8 cellular contexts compared by ENCODE assay signal in the genomic region with DNA sequence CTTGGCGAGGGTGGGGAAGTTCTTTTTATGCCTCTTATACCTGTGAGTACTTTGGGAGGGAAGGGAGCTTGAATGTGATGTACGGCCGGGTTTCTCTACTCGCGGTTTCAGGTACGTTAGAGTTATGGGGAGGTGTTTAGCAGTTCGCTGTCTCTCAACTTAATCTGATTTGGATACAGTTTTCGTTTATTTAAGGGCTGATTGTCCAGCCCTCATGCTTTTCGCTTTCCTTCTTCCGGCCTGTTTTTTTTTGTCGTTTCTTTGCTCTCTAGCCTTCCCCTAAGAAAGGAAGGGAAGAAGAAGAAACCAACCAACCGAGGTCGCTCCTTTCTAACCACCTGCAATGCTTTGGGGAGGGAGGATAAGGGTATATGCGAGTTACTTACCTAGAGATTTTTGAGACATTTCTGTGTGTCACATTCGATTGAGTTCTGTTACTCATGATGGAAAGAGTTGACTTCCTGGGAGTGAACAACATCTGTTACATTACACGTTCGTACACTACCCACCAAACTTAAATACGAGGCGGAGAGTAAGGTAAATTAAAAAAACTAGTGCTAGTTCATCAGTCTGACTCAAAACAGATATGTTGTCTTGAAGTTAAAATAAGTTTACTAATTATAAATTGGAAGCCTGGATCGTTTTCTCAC. TPM values are rescaled to one million over a fixed set of nuclear protein-coding genes. Genes with fewer than 3 reads are reported as not detected.
DNase-seq lines count a peak whose midpoint lies in the region; ATAC-seq and TF ChIP-seq lines count a peak whose summit lies in the region.
"Had no signal": no experiment of that assay in that cellular context is flagged by ENCODE, and none has a peak within 500 bp of the region (broad histone marks: within the 10 kb centered on the region; RNA-seq: fewer than 3 reads in every experiment).

No MANE protein-coding gene starts in this region.

- H3K4me3 Mint-ChIP-seq in CD14-positive monocyte, result no peak overlapping the region

- TF ChIP-seq CTCF in fibroblast of the aortic adventitia (IDR thresholded peaks at IDR 0.05; ENCODE audit: insufficient read depth, low read length) (no peak), CD14-positive monocyte (IDR thresholded peaks at IDR 0.05) (no peak)

- H3K4me1 Mint-ChIP-seq in CD14-positive monocyte, result peaks cover 21% of the 10 kb centered on the region

- ATAC-seq in HG02852 (IDR thresholded peaks at IDR 0.05; ENCODE audit: unreplicated experiment), result peak; percentile 5

- peak overlapping the region; percentile 93 for H3K4me3 ChIP-seq in fibroblast of the aortic adventitia (ENCODE audit: low read depth, low read length)
- H3K4me3 ChIP-seq in skeletal muscle cell (ENCODE audit: low read depth, low read length), result peak overlapping the region; percentile 94

- peaks cover 3 to 11% of the 10 kb centered on the region in 2 donors for H3K36me3 Mint-ChIP-seq in CD14-positive monocyte

- no peaks in the 10 kb centered on the region for H3K27me3 Mint-ChIP-seq in CD14-positive monocyte (ENCODE audit: low read depth in 3 of 3)

- DNase-seq in GM04504 (ENCODE audit: low read depth) (peak; percentile 1), RKO (ENCODE audit: low spot score) (peak; percentile 75), fibroblast of the aortic adventitia (ENCODE audit: low read depth) (peak; percentile 15), skeletal muscle cell (ENCODE audit: low read depth) (no peak), CD14-positive monocyte (ENCODE audit: low spot score) (no peak), nucleus accumbens (lab: John Stamatoyannopoulos, UW) (no peak)

- intact Hi-C loops in CD14-positive monocyte (cut with micrococcal nuclease), result loop anchor here (2.0 to 10.0 kb wide), 4 partner anchors 151 to 733 kb away; a partner anchor contains a TSS

- H3K9me3 Mint-ChIP-seq in CD14-positive monocyte, result no peaks in the 10 kb centered on the region
- H3K9me3 Mint-ChIP-seq: activated naive CD4-positive, alpha-beta T cell treated with anti-CD3 and anti-CD28 coated beads, Interleukin-2, amount 50 U/mL, for 72 hours had no signal

- no peak overlapping the region for H3K27ac Mint-ChIP-seq in CD14-positive monocyte
- H3K27ac Mint-ChIP-seq: activated naive CD4-positive, alpha-beta T cell treated with anti-CD3 and anti-CD28 coated beads, Interleukin-2, amount 50 U/mL, for 72 hours had no signal

RNA-seq across cellular contexts. Expression of a gene that starts 0.9 kb away (rescaled TPM):
- total RNA-seq in fibroblast of the aortic adventitia (ENCODE audit: low replicate concordance), result 17.3 and 27.1 TPM in 2 replicates
- polyA plus RNA-seq in CD14-positive monocyte, result 1 to 10 TPM in 1 of 2 donors, under 1 TPM in 1; 0.58 to 1.5 TPM

RNA-seq across cellular contexts. Expression of a gene that starts 1.9 kb away (rescaled TPM):
- total RNA-seq in fibroblast of the aortic adventitia (ENCODE audit: low replicate concordance), result 51.8 and 88.0 TPM in 2 replicates
- 10 to 100 TPM; 40.3 to 45.6 TPM for polyA plus RNA-seq in CD14-positive monocyte

RNA-seq across cellular contexts. Expression of a gene that starts 37.1 kb away (rescaled TPM):
- 0.09 TPM in 1 of 2 replicates, not detected in the other for total RNA-seq in fibroblast of the aortic adventitia (ENCODE audit: low replicate concordance)
- polyA plus RNA-seq in CD14-positive monocyte, result under 1 TPM in 1 of 2 donors, not detected in 1; 0.29 TPM

Comparison
In these comparisons a context has a peak if more than half of its experiments do, and no peak if none do; other contexts are left out.
1. DNase-seq: peak in GM04504 (single experiment), RKO (single experiment) and fibroblast of the aortic adventitia (single experiment); none in skeletal muscle cell (single experiment), CD14-positive monocyte (single experiment) and nucleus accumbens (0 of 56).